ENCODE assay signal across 22 cellular contexts in the genomic region with DNA sequence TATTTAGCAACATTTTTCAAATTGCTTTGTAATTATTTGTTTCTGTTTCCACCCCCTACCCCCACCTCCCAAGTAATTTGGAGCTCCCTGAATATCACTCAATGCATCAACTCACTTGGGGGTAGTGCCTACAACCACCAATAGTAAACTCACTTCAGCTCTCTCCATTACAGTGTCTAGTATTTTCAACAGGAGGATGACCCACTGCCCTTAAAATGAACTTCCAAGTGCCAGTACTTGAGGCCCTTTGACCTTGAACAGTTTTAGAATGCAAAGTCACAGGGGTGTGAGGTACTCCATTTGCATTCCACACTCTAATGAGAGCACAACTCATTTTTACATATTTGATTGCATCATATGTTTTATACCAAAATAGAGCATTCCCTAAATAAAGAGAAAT.
DNase-seq lines count a peak whose midpoint lies in the region; ATAC-seq and TF ChIP-seq lines count a peak whose summit lies in the region.
"Had no signal": no experiment of that assay in that cellular context is flagged by ENCODE, and none has a peak within 500 bp of the region (broad histone marks: within the 10 kb centered on the region; RNA-seq: fewer than 3 reads in every experiment).

No MANE protein-coding gene starts in this region.

- intact Hi-C loops in heart left ventricle (cut with DNase I) (no loop called here), cardiac septum (cut with DNase I) (no loop called here), left ventricle myocardium superior (cut with micrococcal nuclease) (no loop called here), A673 (cut with micrococcal nuclease; ENCODE audit: unreplicated experiment) (no loop called here)

- H3K27ac Mint-ChIP-seq in naive thymus-derived CD8-positive, alpha-beta T cell, result no peak overlapping the region

- H3K4me1 ChIP-seq in heart left ventricle (peaks cover 0 to 4% (median 0%) of the 10 kb centered on the region in 12 donors), adipocyte (ENCODE audit: control insufficient read depth, insufficient read depth, low read length) (peaks cover 40% of the 10 kb centered on the region), A673 (ENCODE audit: insufficient read depth, low read length, poor library complexity, severe bottlenecking) (no peaks in the 10 kb centered on the region)
- H3K4me1 ChIP-seq: Peyer's patch had no signal

- no TSS peak for BruUV-seq in A673 (replicated peaks; lab: Mats Ljungman, UMichigan)

- no peaks in the 10 kb centered on the region for H3K4me1 Mint-ChIP-seq in naive thymus-derived CD8-positive, alpha-beta T cell

- H3K9me3 ChIP-seq in heart left ventricle (no peaks in the 10 kb centered on the region), adipocyte (ENCODE audit: control insufficient read depth, low read length) (no peaks in the 10 kb centered on the region), A673 (ENCODE audit: low read depth, low read length, poor library complexity, severe bottlenecking) (no peaks in the 10 kb centered on the region)
- H3K9me3 ChIP-seq: BE2C, SJSA1 had no signal

- H3K9me3 Mint-ChIP-seq in naive thymus-derived CD8-positive, alpha-beta T cell, result peaks cover 0 to 7% (median 0%) of the 10 kb centered on the region in 9 donors

- H3K4me3 Mint-ChIP-seq in naive thymus-derived CD8-positive, alpha-beta T cell, result no peak overlapping the region

- DNase-seq in heart left ventricle (no peak), cardiac septum (ENCODE audit: low spot score) (no peak), adipocyte (ENCODE audit: low read depth) (no peak), left ventricle myocardium superior (no peak), A673 (ENCODE audit: low spot score) (no peak)
- no peak for DNase-seq in activated CD4-positive, alpha-beta T cell treated with anti-CD3 and anti-CD28 coated beads, Interleukin-2, amount 50 U/mL, for 4 hours
- no peak for DNase-seq in naive thymus-derived CD8-positive, alpha-beta T cell
- DNase-seq: BE2C, DMS53, EL, GF-D8, H7, KG1, NCI-H1105, NCI-H146, NCI-H2029, NCI-H2171, NCI-H524 treated with DMSO at 0.1 percent for 48 hours, NCI-H82, Peyer's patch had no signal

- ATAC-seq in heart left ventricle (peak in 3 of 4 donors; percentile 31 to 49 (median 34)), left ventricle myocardium superior (peak; percentile 34)
- ATAC-seq in naive thymus-derived CD8-positive, alpha-beta T cell, result no peak

- no peak for TF ChIP-seq CTCF in heart left ventricle (IDR thresholded peaks at IDR 0.05)
- no peak for TF ChIP-seq CTCF in A673 (conservative IDR thresholded peaks at IDR 0.05; ENCODE audit: low read depth, low read length)

- no peaks in the 10 kb centered on the region for H3K36me3 ChIP-seq in heart left ventricle
- H3K36me3 ChIP-seq in adipocyte (ENCODE audit: control insufficient read depth, insufficient read depth, low read length, severe bottlenecking), result no peaks in the 10 kb centered on the region
- H3K36me3 ChIP-seq in A673 (ENCODE audit: insufficient read depth, low read length, poor library complexity, severe bottlenecking), result no peaks in the 10 kb centered on the region
- H3K36me3 ChIP-seq: BE2C, Peyer's patch, SJSA1 had no signal

- H3K4me3 ChIP-seq in heart left ventricle (no peak overlapping the region), adipocyte (ENCODE audit: low read length) (peak overlapping the region; percentile 16), A673 (ENCODE audit: low read depth, low read length, poor library complexity, severe bottlenecking) (no peak overlapping the region)
- H3K4me3 ChIP-seq: Peyer's patch, SJSA1 had no signal

- H3K27me3 Mint-ChIP-seq in naive thymus-derived CD8-positive, alpha-beta T cell, result no peaks in the 10 kb centered on the region

- no peak overlapping the region for H3K9ac ChIP-seq in adipocyte (ENCODE audit: low read length)

- CTCF ChIA-PET in A673 (lab: Charles Lee), result no interaction called here

- POLR2A ChIA-PET in A673 (lab: Charles Lee; ENCODE audit: low non-redundant PET), result no interaction called here
- POLR2A ChIA-PET in naive thymus-derived CD8-positive, alpha-beta T cell (lab: Charles Lee), result no interaction called here

- H3K27ac ChIP-seq in heart left ventricle (no peak overlapping the region), A673 (ENCODE audit: low read depth, low read length, poor library complexity, severe bottlenecking) (no peak overlapping the region)
- H3K27ac ChIP-seq: HL-60, Peyer's patch, SJSA1 had no signal

- H3K36me3 Mint-ChIP-seq in naive thymus-derived CD8-positive, alpha-beta T cell, result no peaks in the 10 kb centered on the region

- no peaks in the 10 kb centered on the region for H3K27me3 ChIP-seq in heart left ventricle
- no peaks in the 10 kb centered on the region for H3K27me3 ChIP-seq in adipocyte (replicated peaks; ENCODE audit: control insufficient read depth, insufficient read depth, low read length)
- no peaks in the 10 kb centered on the region for H3K27me3 ChIP-seq in A673 (replicated peaks; ENCODE audit: insufficient read depth, low read depth, low read length, poor library complexity)
- H3K27me3 ChIP-seq: BE2C, Peyer's patch, SJSA1 had no signal

- no peak for TF ChIP-seq POLR2A in heart left ventricle (IDR thresholded peaks at IDR 0.05)

Comparison
In these comparisons a context has a peak if more than half of its experiments do, and no peak if none do; other contexts are left out.
1. ATAC-seq: peak in heart left ventricle (3 of 4) and left ventricle myocardium superior (single experiment); none in naive thymus-derived CD8-positive, alpha-beta T cell (0 of 2).